ENCODE assay signal across 9 cellular contexts in the genomic region with DNA sequence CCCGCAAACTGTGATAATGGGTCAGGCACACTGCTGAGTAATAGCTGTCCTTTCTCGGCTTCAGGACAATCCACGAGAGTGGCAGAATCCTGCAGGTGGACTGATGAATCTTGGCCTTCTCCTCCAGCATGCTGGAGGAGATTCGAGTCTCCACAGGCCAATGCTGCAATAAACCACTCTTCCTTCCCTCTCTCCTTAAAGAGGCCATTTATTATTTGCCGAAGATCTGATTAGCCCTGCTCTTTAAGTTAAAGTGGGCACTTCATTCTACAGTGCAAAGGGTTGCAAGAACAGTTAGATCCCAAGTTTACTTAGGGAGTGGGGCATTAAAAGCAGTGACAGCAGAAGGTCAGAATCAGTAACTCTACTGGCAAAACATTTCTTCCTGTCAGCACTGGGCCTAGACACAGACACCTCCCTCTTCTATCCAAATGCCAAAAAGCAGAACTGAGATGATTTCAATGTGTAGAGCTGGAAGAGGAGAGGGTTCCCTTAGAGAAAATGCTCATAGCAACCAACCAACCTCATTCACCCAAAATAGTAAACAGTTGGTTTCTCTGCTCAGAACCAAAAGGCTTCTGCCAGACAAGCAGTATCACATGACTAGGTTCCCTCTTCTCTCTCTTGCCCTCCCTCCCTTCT.
DNase-seq lines count a peak whose midpoint lies in the region; ATAC-seq and TF ChIP-seq lines count a peak whose summit lies in the region.
"Had no signal": no experiment of that assay in that cellular context is flagged by ENCODE, and none has a peak within 500 bp of the region (broad histone marks: within the 10 kb centered on the region; RNA-seq: fewer than 3 reads in every experiment).

No MANE protein-coding gene starts in this region.

- peak overlapping the region in 7 of 8 donors; percentile 26 to 82 (median 51) for H3K4me3 Mint-ChIP-seq in naive B cell
- H3K4me3 Mint-ChIP-seq: T-helper 1 cell treated with Interleukin-12 subunit alpha and Interleukin-12 subunit beta and Interleukin-4 antibody, amounts not matched to agents 30 μg/mL and 1 μg/mL, for 36 hours had no signal

- H3K9me3 Mint-ChIP-seq in naive B cell = no peaks in the 10 kb centered on the region
- H3K9me3 Mint-ChIP-seq: T-helper 1 cell treated with Interleukin-12 subunit alpha and Interleukin-12 subunit beta and Interleukin-4 antibody, amounts not matched to agents 30 μg/mL and 1 μg/mL, for 36 hours had no signal

- no peaks in the 10 kb centered on the region for H3K27me3 Mint-ChIP-seq in naive B cell

- TF ChIP-seq CTCF in GM13977 (IDR thresholded peaks at IDR 0.05; ENCODE audit: extremely low read depth, insufficient read depth, missing control alignments) (no peak), choroid plexus epithelial cell (conservative IDR thresholded peaks at IDR 0.05; ENCODE audit: low read depth, low read length) (no peak)

- H3K27ac Mint-ChIP-seq in naive B cell = peak overlapping the region; percentile 91 to 99 (median 94)
- H3K27ac Mint-ChIP-seq: T-helper 1 cell treated with Interleukin-12 subunit alpha and Interleukin-12 subunit beta and Interleukin-4 antibody, amounts not matched to agents 30 μg/mL and 1 μg/mL, for 36 hours had no signal

- in situ Hi-C loops in GM13977 (cut with MboI; ENCODE audit: low pct_unique_long_range_greater_than_20kb, low sequenced_read_pairs, unreplicated experiment) = no loop called here

- peaks cover 36 to 37% (median 37%) of the 10 kb centered on the region in 3 donors for H3K4me1 Mint-ChIP-seq in naive B cell

- peaks cover 0 to 3% of the 10 kb centered on the region in 2 donors for H3K36me3 Mint-ChIP-seq in naive B cell

- ATAC-seq in GM21619 (IDR thresholded peaks at IDR 0.05; ENCODE audit: unreplicated experiment) = peak; percentile 90
- ATAC-seq in naive B cell (ENCODE audit: low read depth in 2 of 2) = peak; percentile 96 to 97

- H3K4me3 ChIP-seq in choroid plexus epithelial cell (ENCODE audit: low read depth, low read length) = no peak overlapping the region

- peak; percentile 76 for DNase-seq in GM13977 (ENCODE audit: low spot score)
- DNase-seq in Kasumi-1 (lab: John Stamatoyannopoulos, UW) = peak; percentile 95 to 97
- DNase-seq in choroid plexus epithelial cell (ENCODE audit: low read depth) = peak; percentile 65
- DNase-seq in naive B cell = peak; percentile 82
- DNase-seq in effector CD4-positive, alpha-beta T cell = no peak
- DNase-seq in NCI-H524 (lab: John Stamatoyannopoulos, UW) = no peak
- DNase-seq in COR-L47 (lab: John Stamatoyannopoulos, UW) = no peak

Comparison
In these comparisons a context has a peak if more than half of its experiments do, and no peak if none do; other contexts are left out.
1. DNase-seq: peak in GM13977 (single experiment), Kasumi-1 (2 of 2), choroid plexus epithelial cell (single experiment) and naive B cell (single experiment); none in effector CD4-positive, alpha-beta T cell (single experiment), NCI-H524 (0 of 2) and COR-L47 (single experiment).